Comparison of ENCODE assay signal across 38 cellular contexts in genomic region chr12:83889745-83890144, GRCh38.
"Had no signal": no experiment of that assay in that cellular context is flagged by ENCODE, and none has a peak within 500 bp of the region (broad histone marks: within the 10 kb centered on the region; RNA-seq: fewer than 3 reads in every experiment).

No MANE protein-coding gene starts in this region.

- H3K27ac Mint-ChIP-seq: activated CD4-positive, alpha-beta memory T cell treated with anti-CD3 and anti-CD28 coated beads, Interleukin-2, amount 10 ng/mL, durations not matched to agents 7 days and 5 days; activated CD4-positive, alpha-beta T cell treated with anti-CD3 and anti-CD28 coated beads for 36 hours; activated CD4-positive, alpha-beta T cell treated with anti-CD3 and anti-CD28 coated beads, Interleukin-2, amount 10 ng/mL, durations not matched to agents 7 days and 5 days; activated CD8-positive, alpha-beta memory T cell treated with anti-CD3 and anti-CD28 coated beads, Interleukin-2, amount 10 ng/mL, durations not matched to agents 7 days and 5 days; activated CD8-positive, alpha-beta T cell treated with anti-CD3 and anti-CD28 coated beads, Interleukin-2, amount 10 ng/mL, durations not matched to agents 7 days and 5 days; activated naive CD4-positive, alpha-beta T cell treated with anti-CD3 and anti-CD28 coated beads for 36 hours; activated naive CD4-positive, alpha-beta T cell treated with anti-CD3 and anti-CD28 coated beads, Interleukin-2, amount 50 U/mL, for 72 hours; activated naive CD8-positive, alpha-beta T cell treated with anti-CD3 and anti-CD28 coated beads for 36 hours; activated T-cell treated with anti-CD3 and anti-CD28 coated beads, Interleukin-2, amount 50 U/mL, for 24 hours; activated T-cell treated with anti-CD3 and anti-CD28 coated beads, Interleukin-2, amount 50 U/mL, for 72 hours; activated T-helper 1 cell treated with anti-CD3 and anti-CD28 coated beads, Interleukin-12 subunit alpha, Interleukin-12 subunit beta, Interleukin-2, Interleukin-4 antibody, amounts not matched to agents 30 ng/mL and 10 ng/mL and 1 ng/mL, durations not matched to agents 14 hours and 24 hours and 36 hours; activated T-helper 17 cell treated with anti-CD3 and anti-CD28 coated beads, Interleukin-2, amount 50 U/mL, for 72 hours; brain; T-cell; T-helper 17 cell had no signal

- H3K9me3 Mint-ChIP-seq: activated T-helper 17 cell treated with anti-CD3 and anti-CD28 coated beads, Interleukin-2, amount 50 U/mL, for 72 hours; central memory CD8-positive, alpha-beta T cell had no signal

- H3K36me3 Mint-ChIP-seq: activated CD8-positive, alpha-beta memory T cell treated with anti-CD3 and anti-CD28 coated beads, Interleukin-2, amount 10 ng/mL, durations not matched to agents 7 days and 5 days; activated naive CD4-positive, alpha-beta T cell treated with anti-CD3 and anti-CD28 coated beads, Interleukin-2, amount 50 U/mL, for 72 hours; activated naive CD8-positive, alpha-beta T cell treated with anti-CD3 and anti-CD28 coated beads for 36 hours; brain; T-cell had no signal

- H3K4me3 ChIP-seq: adrenal gland, ascending aorta, cardiac muscle cell had no signal

- FAIRE-seq: bronchial epithelial cell, TTC549 had no signal

- H3K4me3 Mint-ChIP-seq: activated CD4-positive, alpha-beta memory T cell treated with anti-CD3 and anti-CD28 coated beads, Interleukin-2, amount 10 ng/mL, durations not matched to agents 7 days and 5 days; activated CD4-positive, alpha-beta T cell treated with anti-CD3 and anti-CD28 coated beads for 36 hours; activated CD4-positive, alpha-beta T cell treated with anti-CD3 and anti-CD28 coated beads, Interleukin-2, amount 10 ng/mL, durations not matched to agents 7 days and 5 days; activated CD8-positive, alpha-beta memory T cell treated with anti-CD3 and anti-CD28 coated beads, Interleukin-2, amount 10 ng/mL, durations not matched to agents 7 days and 5 days; activated CD8-positive, alpha-beta T cell treated with anti-CD3 and anti-CD28 coated beads, Interleukin-2, amount 10 ng/mL, durations not matched to agents 7 days and 5 days; activated naive CD4-positive, alpha-beta T cell treated with anti-CD3 and anti-CD28 coated beads for 36 hours; activated naive CD8-positive, alpha-beta T cell treated with anti-CD3 and anti-CD28 coated beads for 36 hours; activated T-cell treated with anti-CD3 and anti-CD28 coated beads, Interleukin-2, amount 50 U/mL, for 24 hours; activated T-cell treated with anti-CD3 and anti-CD28 coated beads, Interleukin-2, amount 50 U/mL, for 72 hours; activated T-helper 1 cell treated with anti-CD3 and anti-CD28 coated beads, Interleukin-12 subunit alpha, Interleukin-12 subunit beta, Interleukin-2, Interleukin-4 antibody, amounts not matched to agents 30 ng/mL and 10 ng/mL and 1 ng/mL, durations not matched to agents 14 hours and 24 hours and 36 hours; activated T-helper 17 cell treated with anti-CD3 and anti-CD28 coated beads, Interleukin-2, amount 50 U/mL, for 72 hours; brain; central memory CD8-positive, alpha-beta T cell; T-cell; T-helper 17 cell had no signal

- H3K27ac ChIP-seq: adrenal gland, ascending aorta, cardiac muscle cell, VCaP had no signal

- H3K27me3 ChIP-seq: adrenal gland, ascending aorta, cardiac muscle cell had no signal

- H3K36me3 ChIP-seq: adrenal gland, ascending aorta, cardiac muscle cell had no signal

- ATAC-seq: activated CD4-positive, alpha-beta T cell treated with anti-CD3 and anti-CD28 coated beads for 36 hours; activated CD4-positive, CD25-positive, alpha-beta regulatory T cell treated with anti-CD3 and anti-CD28 coated beads, Interleukin-2, amount 50 U/mL, for 24 hours; activated CD8-positive, alpha-beta memory T cell treated with anti-CD3 and anti-CD28 coated beads, Interleukin-2, amount 10 ng/mL, durations not matched to agents 7 days and 5 days; activated CD8-positive, alpha-beta T cell treated with anti-CD3 and anti-CD28 coated beads, Interleukin-2, amount 10 ng/mL, durations not matched to agents 7 days and 5 days; activated naive CD4-positive, alpha-beta T cell treated with anti-CD3 and anti-CD28 coated beads, Interleukin-2, amount 50 U/mL, for 72 hours; activated T-cell treated with anti-CD3 and anti-CD28 coated beads, Interleukin-2, amount 50 U/mL, for 72 hours; activated T-helper 17 cell treated with anti-CD3 and anti-CD28 coated beads, Interleukin-2, amount 50 U/mL, for 72 hours; T-cell; T-helper 17 cell had no signal

- H3K27me3 Mint-ChIP-seq: activated CD4-positive, alpha-beta memory T cell treated with anti-CD3 and anti-CD28 coated beads, Interleukin-2, amount 10 ng/mL, durations not matched to agents 7 days and 5 days; activated CD4-positive, alpha-beta T cell treated with anti-CD3 and anti-CD28 coated beads for 36 hours; activated CD4-positive, alpha-beta T cell treated with anti-CD3 and anti-CD28 coated beads, Interleukin-2, amount 10 ng/mL, durations not matched to agents 7 days and 5 days; activated CD8-positive, alpha-beta memory T cell treated with anti-CD3 and anti-CD28 coated beads, Interleukin-2, amount 10 ng/mL, durations not matched to agents 7 days and 5 days; activated naive CD8-positive, alpha-beta T cell treated with anti-CD3 and anti-CD28 coated beads for 36 hours; activated T-cell treated with anti-CD3 and anti-CD28 coated beads, Interleukin-2, amount 50 U/mL, for 24 hours; activated T-helper 17 cell treated with anti-CD3 and anti-CD28 coated beads, Interleukin-2, amount 50 U/mL, for 72 hours; brain; central memory CD8-positive, alpha-beta T cell; T-cell; T-helper 17 cell had no signal

- H3K4me1 ChIP-seq: adrenal gland, ascending aorta had no signal

- H3K9me3 ChIP-seq: adrenal gland, ascending aorta had no signal

- H3K4me1 Mint-ChIP-seq: activated CD4-positive, alpha-beta memory T cell treated with anti-CD3 and anti-CD28 coated beads, Interleukin-2, amount 10 ng/mL, durations not matched to agents 7 days and 5 days; activated CD4-positive, alpha-beta T cell treated with anti-CD3 and anti-CD28 coated beads for 36 hours; activated CD4-positive, alpha-beta T cell treated with anti-CD3 and anti-CD28 coated beads, Interleukin-2, amount 10 ng/mL, durations not matched to agents 7 days and 5 days; activated CD8-positive, alpha-beta memory T cell treated with anti-CD3 and anti-CD28 coated beads, Interleukin-2, amount 10 ng/mL, durations not matched to agents 7 days and 5 days; activated naive CD8-positive, alpha-beta T cell treated with anti-CD3 and anti-CD28 coated beads for 36 hours; activated T-helper 17 cell treated with anti-CD3 and anti-CD28 coated beads, Interleukin-2, amount 50 U/mL, for 72 hours; brain; central memory CD8-positive, alpha-beta T cell; T-cell; T-helper 17 cell had no signal

- DNase-seq: activated CD4-positive, alpha-beta memory T cell treated with anti-CD3 and anti-CD28 coated beads, Interleukin-2, amount 10 ng/mL, durations not matched to agents 7 days and 5 days; activated CD4-positive, alpha-beta T cell treated with anti-CD3 and anti-CD28 coated beads for 1 hour; activated CD4-positive, alpha-beta T cell treated with anti-CD3 and anti-CD28 coated beads for 36 hours; activated CD4-positive, alpha-beta T cell treated with anti-CD3 and anti-CD28 coated beads for 48 hours; activated CD4-positive, alpha-beta T cell treated with anti-CD3 and anti-CD28 coated beads, Interleukin-2, amount 10 ng/mL, durations not matched to agents 7 days and 5 days; activated CD4-positive, alpha-beta T cell treated with anti-CD3 and anti-CD28 coated beads, Interleukin-2, amount 50 U/mL, for 48 hours; activated CD4-positive, CD25-positive, alpha-beta regulatory T cell; activated CD8-positive, alpha-beta memory T cell treated with anti-CD3 and anti-CD28 coated beads for 24 hours; activated CD8-positive, alpha-beta memory T cell treated with anti-CD3 and anti-CD28 coated beads, Interleukin-2, amount 10 ng/mL, durations not matched to agents 7 days and 5 days; activated CD8-positive, alpha-beta memory T cell treated with anti-CD3 and anti-CD28 coated beads, Interleukin-2, amount 50 U/mL, for 48 hours; activated CD8-positive, alpha-beta T cell treated with anti-CD3 and anti-CD28 coated beads, Interleukin-2, amount 10 ng/mL, durations not matched to agents 7 days and 5 days; activated effector memory CD4-positive, alpha-beta T cell treated with anti-CD3 and anti-CD28 coated beads, Interleukin-2, amount 50 U/mL, for 16 hours; activated gamma-delta T cell treated with Interleukin-2 at 50 U/mL for 16 hours; activated naive CD4-positive, alpha-beta T cell; activated naive CD4-positive, alpha-beta T cell treated with anti-CD3 and anti-CD28 coated beads for 36 hours; activated naive CD4-positive, alpha-beta T cell treated with anti-CD3 and anti-CD28 coated beads, Interleukin-2, amount 50 U/mL, for 16 hours; activated naive CD8-positive, alpha-beta T cell treated with anti-CD3 and anti-CD28 coated beads for 36 hours; activated T-cell treated with anti-CD3 and anti-CD28 coated beads, Interleukin-2, amount 50 U/mL, for 24 hours; activated T-cell treated with anti-CD3 and anti-CD28 coated beads, Interleukin-2, amount 50 U/mL, for 72 hours; adrenal gland; amygdala; anterior cingulate cortex; caudate nucleus; cerebellar nuclear complex; T-cell; T-helper 17 cell; T1000 had no signal
